ENCODE assay signal across 27 cellular contexts in the genomic region with DNA sequence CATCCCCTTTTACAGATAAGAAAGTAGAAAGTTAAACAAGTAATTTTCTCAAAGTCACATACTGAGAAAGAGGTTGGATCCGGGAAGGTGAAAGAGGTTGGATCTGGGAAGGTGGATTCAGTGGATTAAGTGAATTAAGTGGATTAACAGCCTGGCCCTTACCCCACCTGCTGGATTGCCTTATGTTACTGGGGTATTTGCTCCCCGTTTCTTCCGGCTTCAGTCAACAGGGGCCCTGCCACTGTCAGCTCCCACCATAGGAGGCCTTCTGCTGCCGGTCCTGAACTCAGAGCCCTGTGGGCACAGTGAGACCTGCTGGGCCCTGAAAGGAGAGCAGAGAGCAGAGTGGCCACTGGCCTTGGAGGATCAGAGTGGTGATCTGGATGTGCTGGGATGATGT.
"Had no signal": no experiment of that assay in that cellular context is flagged by ENCODE, and none has a peak within 500 bp of the region (broad histone marks: within the 10 kb centered on the region; RNA-seq: fewer than 3 reads in every experiment).

No MANE protein-coding gene starts in this region.

- H3K9me3 Mint-ChIP-seq: activated naive CD4-positive, alpha-beta T cell treated with anti-CD3 and anti-CD28 coated beads for 36 hours; activated T-cell treated with anti-CD3 and anti-CD28 coated beads, Interleukin-2, amount 50 U/mL, for 24 hours; activated T-helper 1 cell treated with anti-CD3 and anti-CD28 coated beads, Interleukin-12 subunit alpha, Interleukin-12 subunit beta, Interleukin-2, Interleukin-4 antibody, amounts not matched to agents 30 ng/mL and 10 ng/mL and 1 ng/mL, durations not matched to agents 14 hours and 24 hours and 36 hours had no signal

- H3K4me3 ChIP-seq: K562, Peyer's patch, SJCRH30 had no signal

- H3K27ac Mint-ChIP-seq: activated CD8-positive, alpha-beta T cell treated with anti-CD3 and anti-CD28 coated beads, Interleukin-2, amount 10 ng/mL, durations not matched to agents 7 days and 5 days; activated naive CD4-positive, alpha-beta T cell treated with anti-CD3 and anti-CD28 coated beads for 36 hours; activated naive CD8-positive, alpha-beta T cell; activated T-cell treated with anti-CD3 and anti-CD28 coated beads, Interleukin-2, amount 50 U/mL, for 24 hours; activated T-helper 1 cell treated with anti-CD3 and anti-CD28 coated beads, Interleukin-12 subunit alpha, Interleukin-12 subunit beta, Interleukin-2, Interleukin-4 antibody, amounts not matched to agents 30 ng/mL and 10 ng/mL and 1 ng/mL, durations not matched to agents 14 hours and 24 hours and 36 hours; WTC11 had no signal

- H3K4me3 Mint-ChIP-seq: activated CD8-positive, alpha-beta T cell treated with anti-CD3 and anti-CD28 coated beads, Interleukin-2, amount 10 ng/mL, durations not matched to agents 7 days and 5 days; activated naive CD4-positive, alpha-beta T cell treated with anti-CD3 and anti-CD28 coated beads for 36 hours; activated naive CD8-positive, alpha-beta T cell; activated T-cell treated with anti-CD3 and anti-CD28 coated beads, Interleukin-2, amount 50 U/mL, for 24 hours; activated T-helper 1 cell treated with anti-CD3 and anti-CD28 coated beads, Interleukin-12 subunit alpha, Interleukin-12 subunit beta, Interleukin-2, Interleukin-4 antibody, amounts not matched to agents 30 ng/mL and 10 ng/mL and 1 ng/mL, durations not matched to agents 14 hours and 24 hours and 36 hours; WTC11 had no signal

- H3K27ac ChIP-seq: Peyer's patch, RWPE1, SJCRH30 had no signal

- H3K36me3 ChIP-seq: Peyer's patch, SJCRH30 had no signal

- DNase-seq: activated CD4-positive, alpha-beta T cell treated with anti-CD3 and anti-CD28 coated beads for 48 hours; activated CD4-positive, alpha-beta T cell treated with anti-CD3 and anti-CD28 coated beads, Interleukin-2, amount 50 U/mL, for 4 hours; activated CD4-positive, CD25-positive, alpha-beta regulatory T cell treated with anti-CD3 and anti-CD28 coated beads, Interleukin-2, amount 50 U/mL, for 72 hours; activated CD8-positive, alpha-beta T cell treated with anti-CD3 and anti-CD28 coated beads, Interleukin-2, amount 10 ng/mL, durations not matched to agents 7 days and 5 days; activated effector memory CD4-positive, alpha-beta T cell treated with anti-CD3 and anti-CD28 coated beads, Interleukin-2, amount 50 U/mL, for 16 hours; activated naive CD4-positive, alpha-beta T cell treated with anti-CD3 and anti-CD28 coated beads for 36 hours; activated T-cell treated with anti-CD3 and anti-CD28 coated beads, Interleukin-2, amount 50 U/mL, for 24 hours; amygdala; cerebellar nuclear complex; Karpas-422; MM.1S; NCI-H1105; NCI-H1436; NCI-H187; NCI-H2081 treated with DMSO at 0.1 percent for 48 hours; NCI-H446; NCI-H526 treated with DMSO at 0.1 percent for 48 hours; Peyer's patch; Right ventricle myocardium superior; SJCRH30; SK-N-SH; T-helper 1 cell had no signal

- H3K4me1 ChIP-seq: Peyer's patch, SJCRH30 had no signal

- ATAC-seq: activated CD8-positive, alpha-beta T cell treated with anti-CD3 and anti-CD28 coated beads, Interleukin-2, amount 10 ng/mL, durations not matched to agents 7 days and 5 days; K562; WTC11 had no signal

- H3K27me3 ChIP-seq: Peyer's patch, SJCRH30 had no signal

- H3K9me3 ChIP-seq: Peyer's patch, SJCRH30, SK-N-SH had no signal
